ENCODE assay signal across 8 cellular contexts in genomic region chr17:17774009-17774881, GRCh38.
DNase-seq lines count a peak whose midpoint lies in the region; ATAC-seq and TF ChIP-seq lines count a peak whose summit lies in the region.

No MANE protein-coding gene starts in this region.

- DNase-seq in RKO (ENCODE audit: low spot score) (peak; percentile 52), esophagus squamous epithelium (lab: John Stamatoyannopoulos, UW) (no peak), omental fat pad (ENCODE audit: low spot score) (peak; percentile 49), DMS53 treated with DMSO at 0.1 percent for 48 hours (lab: John Stamatoyannopoulos, UW; ENCODE audit: unreplicated experiment) (no peak), trophoblast cell (no peak), superior temporal gyrus (ENCODE audit: extremely low spot score) (no peak)
- DNase-seq in effector memory CD4-positive, alpha-beta T cell = no peak

- H3K14ac ChIP-seq in trophoblast cell (ENCODE audit: low read length) = no peak overlapping the region

- no peak overlapping the region for H2BK12ac ChIP-seq in trophoblast cell (ENCODE audit: low read length)

- H3K18ac ChIP-seq in trophoblast cell (ENCODE audit: low read length) = no peak overlapping the region

- H3K4me1 ChIP-seq in DOHH2 (ENCODE audit: control insufficient read depth, low read length) (peaks cover 5% of the 10 kb centered on the region), esophagus squamous epithelium (peaks cover 3 to 70% (median 30%) of the 10 kb centered on the region in 3 donors), trophoblast cell (ENCODE audit: control insufficient read depth in 1 of 2, insufficient read depth in 2 of 2, low read length in 2 of 2) (peaks cover 12 to 14% of the 10 kb centered on the region in 2 experiments)
- H3K4me1 ChIP-seq in effector memory CD4-positive, alpha-beta T cell (ENCODE audit: control insufficient read depth, insufficient read depth, low read length, poor library complexity, severe bottlenecking) = no peaks in the 10 kb centered on the region

- no peak overlapping the region for H4K91ac ChIP-seq in trophoblast cell (ENCODE audit: low read depth, low read length)

- H3K27ac ChIP-seq in DOHH2 (ENCODE audit: low read depth, low read length) (no peak overlapping the region), esophagus squamous epithelium (peak overlapping the region; percentile 73 to 83 (median 78)), trophoblast cell (ENCODE audit: low read depth, low read length) (no peak overlapping the region)
- no peak overlapping the region for H3K27ac ChIP-seq in effector memory CD4-positive, alpha-beta T cell (ENCODE audit: insufficient read depth, low read length, poor library complexity, severe bottlenecking)

- TF ChIP-seq CTCF in DOHH2 (IDR thresholded peaks at IDR 0.05; ENCODE audit: low read depth, low read length, poor library complexity, severe bottlenecking) (peak; percentile 36), esophagus squamous epithelium (IDR thresholded peaks at IDR 0.05) (peak in 5 of 6 experiments; percentile 22 to 64 (median 59)), omental fat pad (IDR thresholded peaks at IDR 0.05) (no peak)

- no peak overlapping the region for H2BK120ac ChIP-seq in trophoblast cell (ENCODE audit: insufficient read depth, low read length, poor library complexity)

- H4K20me1 ChIP-seq in DOHH2 (ENCODE audit: control insufficient read depth, insufficient read depth, low read depth, low read length) = no peaks in the 10 kb centered on the region

- no peak overlapping the region for H2BK5ac ChIP-seq in trophoblast cell (ENCODE audit: low read depth, low read length, poor library complexity)

- H3K23ac ChIP-seq in trophoblast cell (ENCODE audit: low read length) = no peak overlapping the region

- no peaks in the 10 kb centered on the region for H3K9me2 ChIP-seq in DOHH2 (replicated peaks; ENCODE audit: control insufficient read depth, low read length)

- no peak overlapping the region for H2AK5ac ChIP-seq in trophoblast cell (ENCODE audit: low read length)

- no peak overlapping the region for H4K12ac ChIP-seq in trophoblast cell (ENCODE audit: low read depth, low read length)

- no peak overlapping the region for H3K9ac ChIP-seq in trophoblast cell (ENCODE audit: low read length)

- no peak for TF ChIP-seq POLR2A in esophagus squamous epithelium (IDR thresholded peaks at IDR 0.05)

- no peaks in the 10 kb centered on the region for H3K9me3 ChIP-seq in DOHH2 (ENCODE audit: control insufficient read depth, insufficient read depth, low read length)
- H3K9me3 ChIP-seq in esophagus squamous epithelium = no peaks in the 10 kb centered on the region
- H3K9me3 ChIP-seq in effector memory CD4-positive, alpha-beta T cell (ENCODE audit: control insufficient read depth, low read length) = no peaks in the 10 kb centered on the region
- H3K9me3 ChIP-seq in trophoblast cell (ENCODE audit: insufficient read depth, low read depth, low read length) = peaks cover 3% of the 10 kb centered on the region

- H2AFZ ChIP-seq in trophoblast cell (ENCODE audit: insufficient read depth, low read length, poor library complexity) = no peak overlapping the region

- 21 to 23% methylated on average over 7 to 9 of the region's 21 CpGs for WGBS in esophagus squamous epithelium, 2 donors
- no CpG with 5 or more reads among the region's 21 CpGs for WGBS in trophoblast cell (ENCODE audit: extremely low coverage, insufficient coverage, insufficient read length)

- no peaks in the 10 kb centered on the region for H3K27me3 ChIP-seq in DOHH2 (ENCODE audit: control insufficient read depth, low read length)
- no peaks in the 10 kb centered on the region for H3K27me3 ChIP-seq in esophagus squamous epithelium
- H3K27me3 ChIP-seq in effector memory CD4-positive, alpha-beta T cell (replicated peaks; ENCODE audit: control insufficient read depth, insufficient read depth, low read length, poor library complexity, severe bottlenecking) = no peaks in the 10 kb centered on the region
- H3K27me3 ChIP-seq in trophoblast cell (ENCODE audit: insufficient read depth, low read length) = no peaks in the 10 kb centered on the region

- H3K4me2 ChIP-seq in DOHH2 (ENCODE audit: low read length) = no peak overlapping the region
- no peak overlapping the region for H3K4me2 ChIP-seq in trophoblast cell (ENCODE audit: low read length)

- intact Hi-C loops in esophagus squamous epithelium (cut with DNase I) = loop anchor here (10.0 kb wide), 1 partner anchor 89 kb away; the partner anchor contains the start of gene RAI1

- ATAC-seq in omental fat pad (ENCODE audit: low FRiP score) = peak; percentile 70

- no peak overlapping the region for H3K4ac ChIP-seq in trophoblast cell (ENCODE audit: low read depth, low read length)

- H4K8ac ChIP-seq in trophoblast cell (ENCODE audit: low read depth, low read length) = no peak overlapping the region

- no peak overlapping the region for H3K4me3 ChIP-seq in DOHH2 (ENCODE audit: low read length)
- no peak overlapping the region for H3K4me3 ChIP-seq in esophagus squamous epithelium
- no peak overlapping the region for H3K4me3 ChIP-seq in effector memory CD4-positive, alpha-beta T cell (ENCODE audit: insufficient read depth, low read depth, low read length, poor library complexity, severe bottlenecking)
- no peak overlapping the region for H3K4me3 ChIP-seq in trophoblast cell (ENCODE audit: low read depth, low read length)

- H3K79me2 ChIP-seq in DOHH2 (ENCODE audit: control insufficient read depth, low read length) (peaks cover 20% of the 10 kb centered on the region), trophoblast cell (ENCODE audit: control insufficient read depth, insufficient read depth, low read length, poor library complexity) (peaks cover 1% of the 10 kb centered on the region)

- H3K79me1 ChIP-seq in trophoblast cell (ENCODE audit: low read length) = peaks cover 3% of the 10 kb centered on the region

- H3F3A ChIP-seq in DOHH2 (ENCODE audit: control insufficient read depth, insufficient read depth) = no peaks in the 10 kb centered on the region

- H3K36me3 ChIP-seq in DOHH2 (ENCODE audit: control insufficient read depth, low read length) (no peaks in the 10 kb centered on the region; the same call in 1 of the 2 replicates), esophagus squamous epithelium (no peaks in the 10 kb centered on the region), trophoblast cell (ENCODE audit: control insufficient read depth in 1 of 2, insufficient read depth in 2 of 2, low read length in 2 of 2) (no peaks in the 10 kb centered on the region)
- H3K36me3 ChIP-seq in effector memory CD4-positive, alpha-beta T cell (ENCODE audit: control insufficient read depth, insufficient read depth, low read length) = no peaks in the 10 kb centered on the region

Comparison
In these comparisons a context has a peak if more than half of its experiments do, and no peak if none do; other contexts are left out.
1. H3K27ac ChIP-seq: peak in esophagus squamous epithelium (4 of 4); none in DOHH2 (single experiment), effector memory CD4-positive, alpha-beta T cell (single experiment) and trophoblast cell (single experiment).
2. CTCF ChIP-seq: peak in DOHH2 (single experiment) and esophagus squamous epithelium (5 of 6); none in omental fat pad (0 of 3).
3. DNase-seq: peak in RKO (single experiment) and omental fat pad (single experiment); none in esophagus squamous epithelium (single experiment), DMS53 treated with DMSO at 0.1 percent for 48 hours (single experiment), effector memory CD4-positive, alpha-beta T cell (0 of 3), trophoblast cell (0 of 2) and superior temporal gyrus (single experiment).